1 cellular context compared by ENCODE assay signal in the genomic region with DNA sequence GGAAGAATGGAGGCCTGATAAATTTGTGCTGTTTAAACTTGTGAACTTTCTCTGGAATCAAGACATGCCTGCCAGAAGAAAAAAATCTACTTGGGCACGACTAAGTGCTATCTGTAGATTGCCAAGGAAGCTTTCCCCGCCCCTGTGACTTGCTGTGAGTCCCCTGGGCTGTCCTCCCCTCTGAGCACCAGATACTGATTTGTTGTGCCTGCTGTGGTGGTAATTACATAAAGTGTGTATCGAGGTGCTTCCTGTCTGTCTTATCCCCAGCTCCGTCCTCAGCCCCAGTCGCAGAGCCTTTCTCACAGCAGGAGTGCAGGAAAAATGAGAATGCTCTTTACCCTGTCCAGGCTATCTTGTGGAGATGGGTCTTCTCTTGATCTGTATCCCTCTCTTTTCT.
TF ChIP-seq lines count a peak whose summit lies in the region.

No MANE protein-coding gene starts in this region.

TF ChIP-seq in GM23338, 12 proteins besides CTCF, POLR2A, EP300 and RAD21 (continued from another document):
- TF ChIP-seq, protein P1, sequence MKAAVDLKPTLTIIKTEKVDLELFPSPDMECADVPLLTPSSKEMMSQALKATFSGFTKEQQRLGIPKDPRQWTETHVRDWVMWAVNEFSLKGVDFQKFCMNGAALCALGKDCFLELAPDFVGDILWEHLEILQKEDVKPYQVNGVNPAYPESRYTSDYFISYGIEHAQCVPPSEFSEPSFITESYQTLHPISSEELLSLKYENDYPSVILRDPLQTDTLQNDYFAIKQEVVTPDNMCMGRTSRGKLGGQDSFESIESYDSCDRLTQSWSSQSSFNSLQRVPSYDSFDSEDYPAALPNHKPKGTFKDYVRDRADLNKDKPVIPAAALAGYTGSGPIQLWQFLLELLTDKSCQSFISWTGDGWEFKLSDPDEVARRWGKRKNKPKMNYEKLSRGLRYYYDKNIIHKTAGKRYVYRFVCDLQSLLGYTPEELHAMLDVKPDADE (IDR thresholded peaks at IDR 0.05), result no peak
- TF ChIP-seq EZH2phosphoT487 (IDR thresholded peaks at IDR 0.05; ENCODE audit: unreplicated experiment), result no peak
- no peak for TF ChIP-seq STAT1 (IDR thresholded peaks at IDR 0.05; ENCODE audit: unreplicated experiment)
